In the genomic region with DNA sequence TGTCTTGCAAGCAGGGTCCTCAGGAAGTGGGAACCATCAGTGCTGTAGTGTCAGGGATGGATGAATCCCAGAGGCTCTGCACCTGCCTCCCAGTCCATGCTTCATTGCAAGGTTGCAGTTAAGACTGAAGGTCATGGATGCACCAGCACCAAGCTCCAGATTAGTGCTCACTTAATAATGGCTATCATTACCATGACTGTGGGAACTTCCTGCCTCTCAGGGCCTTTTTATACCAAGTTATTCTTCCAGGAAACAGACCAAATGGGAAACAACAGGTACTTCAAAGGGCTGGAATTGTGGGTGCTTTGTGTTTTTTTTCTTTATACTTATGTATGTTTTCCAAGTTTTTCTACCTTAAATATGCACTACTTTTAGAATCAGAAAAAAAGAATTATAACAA, we compare ENCODE assay signal across 1 cellular context.
TF ChIP-seq lines count a peak whose summit lies in the region.

No MANE protein-coding gene starts in this region.

TF ChIP-seq in WTC11, 78 proteins besides CTCF, POLR2A, EP300 and RAD21 (continued from another document):
- TF ChIP-seq AFF4 (CRISPR knock-in tag; IDR thresholded peaks at IDR 0.05; ENCODE audit: borderline replicate concordance), result no peak
- TF ChIP-seq CBFB (CRISPR knock-in tag; IDR thresholded peaks at IDR 0.05; ENCODE audit: low read depth), result no peak
TF ChIP-seq in WTC11: peak in this region for 0.
